ENCODE assay signal across 12 cellular contexts in the genomic region with DNA sequence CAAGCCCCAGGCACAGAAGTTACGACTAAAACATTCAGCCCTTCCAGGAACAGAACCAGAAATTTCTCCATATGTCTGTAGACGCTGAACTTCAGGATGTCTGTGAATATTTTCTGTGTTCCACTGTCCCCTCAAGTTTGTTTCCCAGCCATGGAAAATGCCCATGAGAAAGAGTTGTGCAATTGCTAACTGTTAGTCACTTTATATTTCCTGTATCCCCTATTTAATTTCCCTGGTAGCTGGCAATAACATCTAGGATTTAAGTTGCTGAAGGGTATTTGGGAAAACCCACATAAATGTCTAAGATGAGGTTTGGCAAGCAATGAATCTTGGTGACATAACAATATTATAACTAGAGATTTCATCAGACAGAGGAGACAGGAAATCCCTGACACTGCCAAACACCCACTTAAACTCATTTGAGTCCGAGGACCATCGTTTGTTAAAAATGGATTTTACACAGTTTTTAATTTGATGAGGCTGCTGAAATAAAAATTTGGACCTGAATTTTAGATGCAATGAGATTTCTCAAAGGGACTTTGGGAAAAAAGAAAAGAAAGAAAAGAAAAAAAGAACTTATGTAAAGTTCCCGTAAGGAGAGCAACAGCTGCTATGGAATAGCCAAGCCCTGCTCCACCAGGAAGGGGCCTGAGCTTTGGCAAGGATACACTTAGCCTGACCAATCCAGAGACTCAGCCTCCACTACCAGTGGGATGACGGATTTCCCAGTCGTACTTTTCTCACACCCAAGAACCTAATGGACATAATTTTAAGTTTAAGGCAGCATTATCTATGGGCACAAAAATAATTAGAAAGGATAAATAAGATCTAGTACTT. TPM values are rescaled to one million over a fixed set of nuclear protein-coding genes. Genes with fewer than 3 reads are reported as not detected.
A peak's percentile ranks its signal among the peaks of the same experiment; 100 is the strongest.
DNase-seq lines count a peak whose midpoint lies in the region; ATAC-seq, FAIRE-seq and TF ChIP-seq lines count a peak whose summit lies in the region.
"Had no signal": no experiment of that assay in that cellular context is flagged by ENCODE, and none has a peak within 500 bp of the region (broad histone marks: within the 10 kb centered on the region; RNA-seq: fewer than 3 reads in every experiment).

No MANE protein-coding gene starts in this region.

- H3K27me3 ChIP-seq in bronchial epithelial cell (ENCODE audit: control insufficient read depth, insufficient read depth, low read length) = no peaks in the 10 kb centered on the region
- H3K27me3 ChIP-seq: pancreas had no signal

- DNase-seq in A549 (ENCODE audit: low read depth in 1 of 2, low spot score in 1 of 2) = peak in 1 of 2 experiments; percentile 85
- peak; percentile 57 for DNase-seq in LoVo (ENCODE audit: low spot score)
- DNase-seq in bronchial epithelial cell (ENCODE audit: low read depth) = peak; percentile 96
- DNase-seq in activated gamma-delta T cell (lab: John Stamatoyannopoulos, UW) = no peak
- DNase-seq in COLO668 (lab: John Stamatoyannopoulos, UW; ENCODE audit: unreplicated experiment) = no peak
- DNase-seq in activated CD8-positive, alpha-beta memory T cell treated with anti-CD3 and anti-CD28 coated beads, Interleukin-2, amount 50 U/mL, for 48 hours = no peak
- DNase-seq: activated B cell treated with CpG ODN at 0.5 μM for 24 hours; CD8-positive, alpha-beta T cell; KBM-7; pancreas had no signal

- no peak overlapping the region for H3K4me3 ChIP-seq in A549
- no peak overlapping the region for H3K4me3 ChIP-seq in bronchial epithelial cell (ENCODE audit: low read depth, low read length)
- no peak overlapping the region for H3K4me3 ChIP-seq in mesodermal cell (ENCODE audit: extremely low read depth, insufficient read depth, low read length, poor library complexity, severe bottlenecking)
- H3K4me3 ChIP-seq: pancreas had no signal

- ATAC-seq in A549 (peak; percentile 90 to 92), HG03196 (IDR thresholded peaks at IDR 0.05; ENCODE audit: unreplicated experiment) (no peak)
- ATAC-seq: CD8-positive, alpha-beta T cell had no signal

- 5% methylated on average over 7 of the region's 7 CpGs for WGBS in A549 (ENCODE audit: missing lambda C conversion rate)
- 89 to 94% methylated on average over 5 of the region's 7 CpGs for WGBS in mesodermal cell (ENCODE audit: insufficient coverage in 2 of 2), 2 experiments

- TF ChIP-seq EP300 in A549 (IDR thresholded peaks at IDR 0.05) = peak; percentile 74 to 85; a peak in 4 of 5 replicates

- H3K9me3 ChIP-seq in A549 (peaks cover 3% of the 10 kb centered on the region; the same call in 1 of the 3 replicates), mesodermal cell (ENCODE audit: control insufficient read depth, low read length) (peaks cover 2% of the 10 kb centered on the region)
- H3K9me3 ChIP-seq: pancreas had no signal

- CTCF ChIA-PET in A549 (lab: Yijun Ruan, JAX) = no interaction called here

- H3K27ac ChIP-seq in A549 (peak overlapping the region; percentile 89 to 93), mesodermal cell (ENCODE audit: low read depth, low read length, severe bottlenecking) (peak overlapping the region; percentile 20)
- H3K27ac ChIP-seq: pancreas had no signal

- H3K4me2 ChIP-seq in A549 = peak overlapping the region; percentile 49

- no peak for TF ChIP-seq POLR2A in A549 (IDR thresholded peaks at IDR 0.05; ENCODE audit: low read length)

- TF ChIP-seq CTCF in A549 (IDR thresholded peaks at IDR 0.05) (no peak), bronchial epithelial cell (IDR thresholded peaks at IDR 0.05; ENCODE audit: insufficient read depth, low read length, severe bottlenecking) (no peak)

- TF ChIP-seq RAD21 in A549 (conservative IDR thresholded peaks at IDR 0.05 in 1 of 2, IDR thresholded peaks at IDR 0.05 in 1 of 2) = peak; percentile 6 to 8; a peak in 3 of 5 replicates

- POLR2A ChIA-PET in A549 (lab: Yijun Ruan, JAX) = interaction anchor here (1.4 kb wide), 1 partner anchor 13 kb away, joined by 6 read pairs; no protein-coding TSS in a partner anchor

- H3K36me3 ChIP-seq in bronchial epithelial cell (ENCODE audit: control insufficient read depth, insufficient read depth, low read length) = no peaks in the 10 kb centered on the region
- H3K36me3 ChIP-seq in mesodermal cell (ENCODE audit: control insufficient read depth, insufficient read depth, low read length) = no peaks in the 10 kb centered on the region
- H3K36me3 ChIP-seq: pancreas had no signal

- H3K4me1 ChIP-seq in A549 (peaks cover 36% of the 10 kb centered on the region), mesodermal cell (ENCODE audit: control insufficient read depth, insufficient read depth, low read length, poor library complexity, severe bottlenecking) (peaks cover 13% of the 10 kb centered on the region)
- H3K4me1 ChIP-seq: pancreas had no signal

- FAIRE-seq in A549 (lab: Jason Lieb, UNC) (no peak), bronchial epithelial cell (lab: Jason Lieb, UNC) (no peak)
- FAIRE-seq: pancreas had no signal

TF ChIP-seq in A549, 52 proteins besides CTCF, POLR2A, EP300 and RAD21:
- TF ChIP-seq KDM5A (IDR thresholded peaks at IDR 0.05) (no peak), CHD2 (IDR thresholded peaks at IDR 0.05; ENCODE audit: low read length, partially characterized antibody) (no peak), SREBF2 (IDR thresholded peaks at IDR 0.05) (no peak), HOXB5 (CRISPR knock-in tag; IDR thresholded peaks at IDR 0.05) (no peak), CEBPB (IDR thresholded peaks at IDR 0.05) (peak; percentile 95 to 98), SMC3 (IDR thresholded peaks at IDR 0.05) (peak; percentile 62; the same call in 2 of the 3 replicates), MAFK (IDR thresholded peaks at IDR 0.05; ENCODE audit: partially characterized antibody) (peak; percentile 42), FOSL2 (IDR thresholded peaks at IDR 0.05) (peak; percentile 65), FOSL2 (CRISPR knock-in tag; IDR thresholded peaks at IDR 0.05) (peak; percentile 83), JUN (IDR thresholded peaks at IDR 0.05) (peak; percentile 74 to 88; a peak in 4 of 5 replicates), JUNB (IDR thresholded peaks at IDR 0.05) (peak; percentile 85), HOXA7 (CRISPR knock-in tag; IDR thresholded peaks at IDR 0.05) (no peak), TFCP2L1 (CRISPR knock-in tag; IDR thresholded peaks at IDR 0.05) (no peak), GATA3 (IDR thresholded peaks at IDR 0.05; ENCODE audit: borderline replicate concordance) (peak; percentile 76), HEYL (CRISPR knock-in tag; IDR thresholded peaks at IDR 0.05) (peak; percentile 59; the same call in 1 of the 2 replicates)
- TF ChIP-seq, protein P1, sequence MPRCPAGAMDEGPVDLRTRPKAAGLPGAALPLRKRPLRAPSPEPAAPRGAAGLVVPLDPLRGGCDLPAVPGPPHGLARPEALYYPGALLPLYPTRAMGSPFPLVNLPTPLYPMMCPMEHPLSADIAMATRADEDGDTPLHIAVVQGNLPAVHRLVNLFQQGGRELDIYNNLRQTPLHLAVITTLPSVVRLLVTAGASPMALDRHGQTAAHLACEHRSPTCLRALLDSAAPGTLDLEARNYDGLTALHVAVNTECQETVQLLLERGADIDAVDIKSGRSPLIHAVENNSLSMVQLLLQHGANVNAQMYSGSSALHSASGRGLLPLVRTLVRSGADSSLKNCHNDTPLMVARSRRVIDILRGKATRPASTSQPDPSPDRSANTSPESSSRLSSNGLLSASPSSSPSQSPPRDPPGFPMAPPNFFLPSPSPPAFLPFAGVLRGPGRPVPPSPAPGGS (IDR thresholded peaks at IDR 0.05) = 0 out of 3 replicates have a peak, but pooled peaks have one; percentile 86
- TF ChIP-seq, protein P2, sequence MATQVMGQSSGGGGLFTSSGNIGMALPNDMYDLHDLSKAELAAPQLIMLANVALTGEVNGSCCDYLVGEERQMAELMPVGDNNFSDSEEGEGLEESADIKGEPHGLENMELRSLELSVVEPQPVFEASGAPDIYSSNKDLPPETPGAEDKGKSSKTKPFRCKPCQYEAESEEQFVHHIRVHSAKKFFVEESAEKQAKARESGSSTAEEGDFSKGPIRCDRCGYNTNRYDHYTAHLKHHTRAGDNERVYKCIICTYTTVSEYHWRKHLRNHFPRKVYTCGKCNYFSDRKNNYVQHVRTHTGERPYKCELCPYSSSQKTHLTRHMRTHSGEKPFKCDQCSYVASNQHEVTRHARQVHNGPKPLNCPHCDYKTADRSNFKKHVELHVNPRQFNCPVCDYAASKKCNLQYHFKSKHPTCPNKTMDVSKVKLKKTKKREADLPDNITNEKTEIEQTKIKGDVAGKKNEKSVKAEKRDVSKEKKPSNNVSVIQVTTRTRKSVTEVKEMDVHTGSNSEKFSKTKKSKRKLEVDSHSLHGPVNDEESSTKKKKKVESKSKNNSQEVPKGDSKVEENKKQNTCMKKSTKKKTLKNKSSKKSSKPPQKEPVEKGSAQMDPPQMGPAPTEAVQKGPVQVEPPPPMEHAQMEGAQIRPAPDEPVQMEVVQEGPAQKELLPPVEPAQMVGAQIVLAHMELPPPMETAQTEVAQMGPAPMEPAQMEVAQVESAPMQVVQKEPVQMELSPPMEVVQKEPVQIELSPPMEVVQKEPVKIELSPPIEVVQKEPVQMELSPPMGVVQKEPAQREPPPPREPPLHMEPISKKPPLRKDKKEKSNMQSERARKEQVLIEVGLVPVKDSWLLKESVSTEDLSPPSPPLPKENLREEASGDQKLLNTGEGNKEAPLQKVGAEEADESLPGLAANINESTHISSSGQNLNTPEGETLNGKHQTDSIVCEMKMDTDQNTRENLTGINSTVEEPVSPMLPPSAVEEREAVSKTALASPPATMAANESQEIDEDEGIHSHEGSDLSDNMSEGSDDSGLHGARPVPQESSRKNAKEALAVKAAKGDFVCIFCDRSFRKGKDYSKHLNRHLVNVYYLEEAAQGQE (IDR thresholded peaks at IDR 0.05) = no peak
- TF ChIP-seq, protein P3, sequence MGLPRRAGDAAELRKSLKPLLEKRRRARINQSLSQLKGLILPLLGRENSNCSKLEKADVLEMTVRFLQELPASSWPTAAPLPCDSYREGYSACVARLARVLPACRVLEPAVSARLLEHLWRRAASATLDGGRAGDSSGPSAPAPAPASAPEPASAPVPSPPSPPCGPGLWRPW (IDR thresholded peaks at IDR 0.05) = peak; percentile 67; the same call in 1 of the 2 replicates

RNA-seq across cellular contexts. Expression of a gene that starts 21.8 kb away (rescaled TPM):
- polyA plus RNA-seq in A549 (2011; rRNA removed) = 193 and 217 TPM in 2 replicates
- 48.0 and 74.2 TPM in 2 replicates for polyA plus RNA-seq in A549 (2012; cell fraction: cytosol; rRNA removed)
- polyA plus RNA-seq in A549 (2012; cell fraction: nucleus; rRNA removed) = 61.4 and 108 TPM in 2 replicates
- 44.2 to 51.0 TPM (median 49.0 TPM) in 3 replicates for polyA plus RNA-seq in A549 (2017; fragmentation: RNase III; extraction: RNeasy Plus Mini Kit Qiagen cat#74134 plus additional on column Dnase treatment)
- polyA minus RNA-seq in A549 (2011; rRNA and poly(A)+ RNA removed) = 94.7 and 114 TPM in 2 replicates
- 126 and 175 TPM in 2 replicates for total RNA-seq in bronchial epithelial cell
- 154 TPM for polyA plus RNA-seq in mesodermal cell (2013, experiment 1 of 2)
- polyA plus RNA-seq in mesodermal cell (2013, experiment 2 of 2) = 155 TPM

Comparison
In these comparisons a context has a peak if more than half of its experiments do, and no peak if none do; other contexts are left out.
1. DNase-seq: peak in LoVo (single experiment) and bronchial epithelial cell (single experiment); none in activated gamma-delta T cell (single experiment), COLO668 (single experiment) and activated CD8-positive, alpha-beta memory T cell treated with anti-CD3 and anti-CD28 coated beads, Interleukin-2, amount 50 U/mL, for 48 hours (single experiment).